In the genomic region with DNA sequence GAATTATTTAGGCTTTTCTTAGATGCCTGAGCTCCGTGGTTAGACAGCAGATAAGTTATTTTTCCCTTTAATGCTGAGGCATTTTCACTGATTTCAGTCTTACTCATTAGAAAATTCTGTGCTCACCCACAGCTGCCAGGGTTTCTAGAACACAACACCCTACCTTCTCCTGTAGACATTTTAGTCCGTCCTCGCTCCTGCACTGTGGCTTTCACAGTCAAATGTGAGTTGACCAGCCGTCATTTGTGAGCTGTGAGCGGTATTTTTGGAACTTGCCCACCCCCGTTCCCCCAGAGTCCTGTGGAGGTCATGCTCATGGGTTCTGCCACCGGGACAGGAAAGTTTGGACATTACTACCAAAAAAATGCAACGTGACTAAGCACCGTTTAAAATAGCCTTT, we compare ENCODE assay signal across 8 cellular contexts.
DNase-seq lines count a peak whose midpoint lies in the region; ATAC-seq and TF ChIP-seq lines count a peak whose summit lies in the region.
"Not testable (repeated sequence)": the region's sequence is repeated elsewhere in the genome, so short reads cannot be mapped to it uniquely, and the experiment has no call there.

No MANE protein-coding gene starts in this region.

- DNase-seq in MM.1S; chondrocyte (ENCODE audit: low spot score): not testable (repeated sequence)
- peak; percentile 65 for DNase-seq in activated CD8-positive, alpha-beta memory T cell treated with anti-CD3 and anti-CD28 coated beads for 24 hours
- DNase-seq in natural killer cell treated with Interleukin-12 subunit alpha and Interleukin-12 subunit beta and Interleukin-15 and Interleukin-18, amount 100 ng/mL, for 72 hours (ENCODE audit: low spot score) = peak; percentile 81
- peak in 1 of 2 donors; percentile 88 for DNase-seq in tibial artery

- H3K4me1 ChIP-seq in MM.1S (ENCODE audit: low read length) = not testable (repeated sequence)
- peaks cover 0 to 25% (median 0%) of the 10 kb centered on the region in 4 donors for H3K4me1 ChIP-seq in tibial artery

- not testable (repeated sequence) for H3K36me3 ChIP-seq in MM.1S (replicated peaks; ENCODE audit: insufficient read depth, low read length); tibial artery

- peak overlapping the region; percentile 50; the same call in 1 of the 2 replicates for H3K27ac ChIP-seq in MM.1S (ENCODE audit: low read length)
- peak overlapping the region; percentile 61 to 69 for H3K27ac ChIP-seq in tibial artery

- H3K36me3 Mint-ChIP-seq in chondrocyte (ENCODE audit: low read depth); natural killer cell treated with Interleukin-12 subunit alpha and Interleukin-12 subunit beta and Interleukin-15 and Interleukin-18, amount 100 ng/mL, for 72 hours: not testable (repeated sequence)

- peak overlapping the region; percentile 58 for H3K4me3 Mint-ChIP-seq in chondrocyte (ENCODE audit: unreplicated experiment)
- peak overlapping the region; percentile 36 for H3K4me3 Mint-ChIP-seq in natural killer cell treated with Interleukin-12 subunit alpha and Interleukin-12 subunit beta and Interleukin-15 and Interleukin-18, amount 100 ng/mL, for 72 hours

- peak overlapping the region; percentile 37; the same call in 1 of the 2 replicates for H3K9ac ChIP-seq in MM.1S (ENCODE audit: low read length)

- H3K9me3 ChIP-seq in MM.1S (replicated peaks; ENCODE audit: insufficient read depth, low read length); tibial artery: not testable (repeated sequence)

- not testable (repeated sequence) for H3K9me2 ChIP-seq in MM.1S (replicated peaks; ENCODE audit: insufficient read depth, low read length)

- not testable (repeated sequence) for TF ChIP-seq CTCF in MM.1S (IDR thresholded peaks at IDR 0.05; ENCODE audit: low read length); chondrocyte (IDR thresholded peaks at IDR 0.05); tibial artery (IDR thresholded peaks at IDR 0.05)

- H3K4me3 ChIP-seq in MM.1S (ENCODE audit: low read length) = not testable (repeated sequence)
- peak overlapping the region; percentile 35 for H3K4me3 ChIP-seq in tibial artery

- not testable (repeated sequence) for H3K4me2 ChIP-seq in MM.1S (ENCODE audit: low read depth, low read length)

- H3K27me3 Mint-ChIP-seq in chondrocyte (ENCODE audit: low read depth); natural killer cell treated with Interleukin-12 subunit alpha and Interleukin-12 subunit beta and Interleukin-15 and Interleukin-18, amount 100 ng/mL, for 72 hours: not testable (repeated sequence)

- H3K4me1 Mint-ChIP-seq in chondrocyte (ENCODE audit: low read depth) = peaks cover 19% of the 10 kb centered on the region
- peaks cover 11 to 18% of the 10 kb centered on the region in 2 donors for H3K4me1 Mint-ChIP-seq in natural killer cell treated with Interleukin-12 subunit alpha and Interleukin-12 subunit beta and Interleukin-15 and Interleukin-18, amount 100 ng/mL, for 72 hours (ENCODE audit: low read depth in 2 of 2)

- H3K79me2 ChIP-seq in MM.1S (ENCODE audit: low read length) = peaks cover 35% of the 10 kb centered on the region

- H3K9me3 Mint-ChIP-seq in chondrocyte (ENCODE audit: low read depth); natural killer cell treated with Interleukin-12 subunit alpha and Interleukin-12 subunit beta and Interleukin-15 and Interleukin-18, amount 100 ng/mL, for 72 hours: not testable (repeated sequence)

- not testable (repeated sequence) for H4K20me1 ChIP-seq in MM.1S (ENCODE audit: insufficient read depth, low read length)

- peak; percentile 56 for ATAC-seq in GM18870 (IDR thresholded peaks at IDR 0.05; ENCODE audit: unreplicated experiment)
- peak; percentile 73 for ATAC-seq in GM21723 (IDR thresholded peaks at IDR 0.05; ENCODE audit: unreplicated experiment)
- ATAC-seq in HG03066 (IDR thresholded peaks at IDR 0.05; ENCODE audit: low read depth, unreplicated experiment) = peak; percentile 65
- ATAC-seq in natural killer cell treated with Interleukin-12 subunit alpha and Interleukin-12 subunit beta and Interleukin-15 and Interleukin-18, amount 100 ng/mL, for 72 hours = peak; percentile 78 to 82

- H2AFZ ChIP-seq in MM.1S (ENCODE audit: low read length) = not testable (repeated sequence)

- peak overlapping the region; percentile 86 for H3K27ac Mint-ChIP-seq in chondrocyte (ENCODE audit: unreplicated experiment)
- not testable (repeated sequence) for H3K27ac Mint-ChIP-seq in natural killer cell treated with Interleukin-12 subunit alpha and Interleukin-12 subunit beta and Interleukin-15 and Interleukin-18, amount 100 ng/mL, for 72 hours

- H3K27me3 ChIP-seq in MM.1S (replicated peaks; ENCODE audit: insufficient read depth, low read length); tibial artery: not testable (repeated sequence)

- intact Hi-C loops in tibial artery (cut with DNase I; ENCODE audit: low total_unique reads) = not testable (repeated sequence)

- H3F3A ChIP-seq in MM.1S (ENCODE audit: insufficient read depth, low read length) = not testable (repeated sequence)
